1 cellular context compared by ENCODE assay signal in the genomic region with DNA sequence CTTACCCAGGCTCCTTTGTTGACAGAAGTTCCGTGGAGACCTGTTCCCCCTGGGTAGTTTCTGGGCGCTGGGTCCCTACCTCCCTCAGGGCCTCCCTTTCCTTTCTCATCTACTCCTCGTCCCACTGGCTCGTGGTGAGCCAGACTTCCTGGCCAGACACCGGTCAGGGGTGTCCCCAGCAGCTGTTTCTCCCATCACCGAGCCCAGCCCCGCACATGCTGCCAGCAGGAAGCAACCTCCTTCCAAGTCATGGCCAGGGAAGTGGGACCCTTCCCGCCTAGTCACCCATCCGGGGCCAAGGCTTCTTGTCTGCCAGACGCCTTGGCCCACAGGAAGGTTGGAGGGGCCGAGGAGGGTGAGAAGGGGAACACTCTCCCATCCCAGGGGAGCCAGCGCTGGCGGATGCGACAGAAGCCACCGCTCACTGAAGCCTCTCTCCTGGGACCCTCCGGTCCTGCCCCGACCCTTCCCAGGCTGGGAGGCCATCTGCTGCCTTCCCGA.
TF ChIP-seq lines count a peak whose summit lies in the region.

No MANE protein-coding gene starts in this region.

TF ChIP-seq in GM23338, 12 proteins besides CTCF, POLR2A, EP300 and RAD21 (continued from another document):
- no peak for TF ChIP-seq NANOG (IDR thresholded peaks at IDR 0.05; ENCODE audit: borderline replicate concordance)
- TF ChIP-seq ZNF331 (CRISPR knock-in tag; IDR thresholded peaks at IDR 0.05; ENCODE audit: low read depth), result no peak
